ENCODE assay signal across 23 cellular contexts in genomic region chr16:58904254-58904653, GRCh38.
"Had no signal": no experiment of that assay in that cellular context is flagged by ENCODE, and none has a peak within 500 bp of the region (broad histone marks: within the 10 kb centered on the region; RNA-seq: fewer than 3 reads in every experiment).

No MANE protein-coding gene starts in this region.

- H3K27me3 ChIP-seq: SJCRH30 had no signal

- H3K36me3 ChIP-seq: SJCRH30 had no signal

- H3K9me3 ChIP-seq: SJCRH30 had no signal

- DNase-seq: NCI-H1048, NCI-H1092 treated with DMSO at 0.1 percent for 48 hours, NCI-H1105 treated with DMSO at 0.1 percent for 48 hours, NCI-H1417 treated with DMSO at 0.1 percent for 48 hours, NCI-H1436 treated with DMSO at 0.1 percent for 48 hours, NCI-H1694 treated with DMSO at 0.1 percent for 48 hours, NCI-H187 treated with DMSO at 0.1 percent for 48 hours, NCI-H2029, NCI-H2081, NCI-H2171 treated with DMSO at 0.1 percent for 48 hours, NCI-H2227 treated with DMSO at 0.1 percent for 48 hours, NCI-H345, NCI-H446, NCI-H510A treated with DMSO at 0.1 percent for 48 hours, NCI-H524 treated with DMSO at 0.1 percent for 48 hours, NCI-H526 treated with DMSO at 0.1 percent for 48 hours, NCI-H774, PC-9, SHP77, SIG-M5, SJCRH30, T-cell had no signal

- H3K4me3 ChIP-seq: PC-9, SJCRH30, SK-N-MC had no signal
